18 cellular contexts compared by ENCODE assay signal in genomic region chr4:532588-533317, GRCh38.
DNase-seq lines count a peak whose midpoint lies in the region; ATAC-seq and TF ChIP-seq lines count a peak whose summit lies in the region.
"Had no signal": no experiment of that assay in that cellular context is flagged by ENCODE, and none has a peak within 500 bp of the region (broad histone marks: within the 10 kb centered on the region; RNA-seq: fewer than 3 reads in every experiment).

No MANE protein-coding gene starts in this region.

- DNase-seq in stimulated activated CD4-positive, alpha-beta T cell treated with anti-CD3 and anti-CD28 coated beads, Interleukin-1b, Interleukin-23, amount 100 ng/mL, for 48 hours: peak; percentile 5
- no peak for DNase-seq in stimulated activated CD4-positive, alpha-beta T cell treated with anti-CD3 and anti-CD28 coated beads, Interleukin-4, amount 100 ng/mL, for 4 hours
- DNase-seq in NT2/D1 (ENCODE audit: low read depth, low spot score) (peak; percentile 13), fibroblast of mammary gland (ENCODE audit: low read depth) (peak; percentile 13), COR-L47 (lab: John Stamatoyannopoulos, UW) (no peak), NCI-H2196 treated with DMSO at 0.1 percent for 48 hours (lab: John Stamatoyannopoulos, UW; ENCODE audit: unreplicated experiment) (no peak)
- DNase-seq: amniotic stem cell, cerebellar nuclear complex, DMS153, Karpas-422, midbrain, NCI-H1436, NCI-H524 treated with DMSO at 0.1 percent for 48 hours had no signal

- no peaks in the 10 kb centered on the region for H3K27me3 ChIP-seq in NT2/D1 (ENCODE audit: insufficient read depth, insufficient read length)
- H3K27me3 ChIP-seq: neutrophil, upper lobe of left lung had no signal

- no peak for TF ChIP-seq CTCF in fibroblast of mammary gland (conservative IDR thresholded peaks at IDR 0.05; ENCODE audit: control insufficient read depth, insufficient read depth, low read depth, low read length)

- H3K4me3 ChIP-seq in NT2/D1 (ENCODE audit: insufficient read length, low read depth): no peak overlapping the region
- no peak overlapping the region for H3K4me3 ChIP-seq in fibroblast of mammary gland (ENCODE audit: control insufficient read depth, low read depth, low read length)
- H3K4me3 ChIP-seq: upper lobe of left lung had no signal

- H3K4me1 ChIP-seq in NT2/D1 (ENCODE audit: insufficient read depth, insufficient read length): no peaks in the 10 kb centered on the region
- H3K4me1 ChIP-seq: upper lobe of left lung had no signal

- ATAC-seq in HG02759 (IDR thresholded peaks at IDR 0.05; ENCODE audit: unreplicated experiment) (no peak), HG02970 (IDR thresholded peaks at IDR 0.05; ENCODE audit: low FRiP score, unreplicated experiment) (no peak)
- ATAC-seq: stimulated activated memory B cell treated with anti-CD40 and anti-IgM and Interleukin-4, amounts not matched to agents 10 μg/mL and 1 μg/mL and 100 μg/mL, for 72 hours had no signal

- peaks cover 99% of the 10 kb centered on the region for H3K36me3 ChIP-seq in NT2/D1 (ENCODE audit: insufficient read depth, insufficient read length, low read length)

- no peak overlapping the region for H3K9ac ChIP-seq in NT2/D1 (ENCODE audit: insufficient read length, low read depth)

- H3K9me3 ChIP-seq in NT2/D1 (ENCODE audit: insufficient read depth, low read length): no peaks in the 10 kb centered on the region
- H3K9me3 ChIP-seq: neutrophil, upper lobe of left lung had no signal

Comparison
In these comparisons a context has a peak if more than half of its experiments do, and no peak if none do; other contexts are left out.
1. DNase-seq: peak in stimulated activated CD4-positive, alpha-beta T cell treated with anti-CD3 and anti-CD28 coated beads, Interleukin-1b, Interleukin-23, amount 100 ng/mL, for 48 hours (single experiment), NT2/D1 (single experiment) and fibroblast of mammary gland (single experiment); none in stimulated activated CD4-positive, alpha-beta T cell treated with anti-CD3 and anti-CD28 coated beads, Interleukin-4, amount 100 ng/mL, for 4 hours (0 of 2), COR-L47 (single experiment) and NCI-H2196 treated with DMSO at 0.1 percent for 48 hours (single experiment).